In the genomic region with DNA sequence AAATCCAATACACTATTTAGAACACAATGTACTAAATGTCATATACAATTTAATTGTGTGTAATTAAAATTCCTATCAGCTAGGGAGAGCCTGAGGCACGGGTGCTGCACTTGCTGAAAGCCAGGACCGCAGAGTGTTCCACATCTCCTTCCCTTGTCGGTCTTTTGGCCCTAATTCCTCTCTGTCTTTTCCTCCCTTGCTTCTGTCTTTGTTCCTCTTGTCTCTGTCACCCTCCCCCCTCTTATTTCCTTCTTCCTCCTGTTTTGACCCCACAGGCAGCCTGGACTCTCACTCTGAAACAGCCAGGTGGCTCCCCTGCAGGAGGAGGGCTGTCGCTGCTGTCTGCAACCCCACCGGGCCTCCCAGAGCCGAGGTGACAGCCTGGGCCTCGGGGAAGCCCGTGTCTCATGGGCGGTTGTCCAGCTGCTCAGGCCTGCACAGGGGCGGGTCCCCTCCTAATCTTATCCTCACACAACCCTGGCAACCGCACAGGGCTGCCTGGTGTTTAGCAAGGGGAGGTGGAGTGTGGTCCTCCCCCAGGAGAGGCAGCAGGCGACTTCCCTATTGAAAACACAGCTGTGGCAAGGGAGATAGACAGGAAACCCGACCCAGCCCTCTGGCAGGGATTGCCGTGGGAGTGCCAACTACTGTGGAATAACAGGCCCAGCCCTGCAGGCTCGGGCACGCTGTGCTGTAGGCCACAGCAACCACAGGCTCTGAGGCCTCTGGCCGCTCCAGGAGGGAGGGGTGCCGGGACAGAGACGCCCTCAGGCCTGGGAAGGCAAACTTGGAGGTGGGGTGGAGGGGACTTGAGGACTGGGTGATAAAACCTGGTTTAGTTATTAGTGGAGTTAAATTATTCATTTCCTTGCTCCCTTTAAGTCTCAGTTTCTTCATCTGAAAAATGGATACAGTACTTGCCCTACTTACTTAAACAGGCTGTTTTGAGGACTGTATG, we compare ENCODE assay signal across 1 cellular context.
TF ChIP-seq lines count a peak whose summit lies in the region.

No MANE protein-coding gene starts in this region.

TF ChIP-seq in WTC11, 78 proteins besides CTCF, POLR2A, EP300 and RAD21 (continued from another document):
- TF ChIP-seq FOXP4 (CRISPR knock-in tag; IDR thresholded peaks at IDR 0.05) = 0 out of 2 replicates have a peak, but pooled peaks have one; percentile 57
- no peak for TF ChIP-seq GRHL2 (CRISPR knock-in tag; IDR thresholded peaks at IDR 0.05; ENCODE audit: insufficient replicate concordance, severe bottlenecking)
- TF ChIP-seq MAX (CRISPR knock-in tag; IDR thresholded peaks at IDR 0.05) = peak; percentile 38; the same call in 1 of the 2 replicates
- TF ChIP-seq, protein P1, sequence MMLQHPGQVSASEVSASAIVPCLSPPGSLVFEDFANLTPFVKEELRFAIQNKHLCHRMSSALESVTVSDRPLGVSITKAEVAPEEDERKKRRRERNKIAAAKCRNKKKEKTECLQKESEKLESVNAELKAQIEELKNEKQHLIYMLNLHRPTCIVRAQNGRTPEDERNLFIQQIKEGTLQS (CRISPR knock-in tag; conservative IDR thresholded peaks at IDR 0.05) = no peak
TF ChIP-seq in WTC11: peak in this region for 6.
